6 cellular contexts compared by ENCODE assay signal in the genomic region with DNA sequence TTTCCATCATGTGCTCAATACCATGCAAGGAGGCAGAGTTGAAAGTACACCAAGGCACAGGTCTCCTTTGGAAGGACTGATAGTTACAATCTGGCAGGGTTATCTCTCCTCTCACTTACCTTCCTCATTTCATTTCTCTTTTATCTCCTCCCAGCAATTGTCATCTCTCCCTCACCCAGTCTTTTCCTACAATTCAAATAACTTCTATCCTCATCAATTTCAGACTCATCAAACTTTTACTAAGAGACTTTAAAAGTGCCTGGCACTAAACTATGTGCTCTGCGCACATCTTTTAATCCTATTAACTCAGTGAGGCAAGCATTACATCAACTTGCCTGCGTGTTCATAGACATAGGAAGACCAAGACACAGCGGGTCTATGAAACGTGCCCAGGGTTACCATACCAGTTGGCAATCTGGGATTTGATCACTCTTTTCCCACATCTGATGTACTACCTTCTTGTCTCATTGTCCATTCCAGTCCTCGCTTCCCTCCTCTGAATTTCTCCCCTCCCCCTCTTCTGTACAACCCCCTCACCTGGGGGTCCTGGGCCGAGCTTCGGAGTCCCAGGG. TPM values are rescaled to one million over a fixed set of nuclear protein-coding genes. Genes with fewer than 3 reads are reported as not detected.
DNase-seq lines count a peak whose midpoint lies in the region; TF ChIP-seq lines count a peak whose summit lies in the region.

No MANE protein-coding gene starts in this region.

- peak overlapping the region; percentile 98 for H3K4me2 ChIP-seq in neuronal stem cell (ENCODE audit: insufficient read depth, low read length, poor library complexity, severe bottlenecking)

- H4K91ac ChIP-seq in neuronal stem cell (ENCODE audit: low read depth, low read length, poor library complexity) = no peak overlapping the region

- H2BK120ac ChIP-seq in neuronal stem cell (ENCODE audit: low read depth, low read length) = no peak overlapping the region

- H4K8ac ChIP-seq in neuronal stem cell (ENCODE audit: low read depth, low read length) = no peak overlapping the region

- H3K9ac ChIP-seq in neuronal stem cell (ENCODE audit: low read depth, low read length, poor library complexity) = peak overlapping the region; percentile 96

- H3K36me3 ChIP-seq in neuronal stem cell (replicated peaks in 1 of 2; ENCODE audit: control insufficient read depth in 2 of 2, insufficient read depth in 2 of 2, low read length in 2 of 2) = peaks cover 20 to 66% of the 10 kb centered on the region in 2 donors

- no peaks in the 10 kb centered on the region for H3K9me3 ChIP-seq in neuronal stem cell (replicated peaks in 1 of 2; ENCODE audit: control insufficient read depth in 2 of 2, insufficient read depth in 1 of 2, low read depth in 1 of 2, low read length in 2 of 2)

- no peak overlapping the region for H3K4ac ChIP-seq in neuronal stem cell (ENCODE audit: low read length)

- H3K23ac ChIP-seq in neuronal stem cell (ENCODE audit: low read depth, low read length, poor library complexity) = no peak overlapping the region

- peak overlapping the region; percentile 99 for H2BK5ac ChIP-seq in neuronal stem cell (ENCODE audit: low read length)

- H3K79me1 ChIP-seq in neuronal stem cell (ENCODE audit: low read depth, low read length) = no peaks in the 10 kb centered on the region

- no peak overlapping the region for H3K14ac ChIP-seq in neuronal stem cell (ENCODE audit: low read length)

- H3K27ac ChIP-seq in 22Rv1 (peak overlapping the region; percentile 88), neuronal stem cell (replicated peaks; ENCODE audit: low read length) (no peak overlapping the region)

- H2BK12ac ChIP-seq in neuronal stem cell (ENCODE audit: low read length) = no peak overlapping the region

- H3K4me1 ChIP-seq in neuronal stem cell (ENCODE audit: control insufficient read depth in 2 of 2, insufficient read depth in 1 of 2, low read depth in 1 of 2, low read length in 2 of 2) = peaks cover 2 to 5% of the 10 kb centered on the region in 2 donors

- H2BK15ac ChIP-seq in neuronal stem cell (ENCODE audit: low read length) = no peak overlapping the region

- DNase-seq in Jurkat, Clone E6-1 (ENCODE audit: low read depth, low spot score) = no peak
- peak; percentile 43 to 51 for DNase-seq in cardiac fibroblast (ENCODE audit: low read depth in 2 of 2)
- DNase-seq in neuronal stem cell (ENCODE audit: low spot score) = no peak
- DNase-seq in stimulated activated CD4-positive, alpha-beta T cell treated with anti-CD3 and anti-CD28 coated beads, Interleukin-4, amount 100 ng/mL, for 1 hour = no peak
- no peak for DNase-seq in activated CD4-positive, CD25-positive, alpha-beta regulatory T cell treated with anti-CD3 and anti-CD28 coated beads, Interleukin-2, amount 50 U/mL, for 72 hours

- H2AK5ac ChIP-seq in neuronal stem cell (ENCODE audit: low read depth, low read length) = peak overlapping the region; percentile 21

- no peak for TF ChIP-seq CTCF in 22Rv1 (IDR thresholded peaks at IDR 0.05)
- TF ChIP-seq CTCF in cardiac fibroblast (IDR thresholded peaks at IDR 0.05; ENCODE audit: low read depth, low read length) = no peak

- peak overlapping the region; percentile 95 for H2AFZ ChIP-seq in neuronal stem cell (ENCODE audit: low read length)

- H3K27me3 ChIP-seq in neuronal stem cell (ENCODE audit: control insufficient read depth in 3 of 3, insufficient read depth in 3 of 3, low read depth in 1 of 3, low read length in 3 of 3) = no peaks in the 10 kb centered on the region

- H3K4me3 ChIP-seq in Jurkat, Clone E6-1 (ENCODE audit: low read length) = peak overlapping the region; percentile 99
- H3K4me3 ChIP-seq in cardiac fibroblast (replicated peaks in 1 of 2; ENCODE audit: low read depth in 2 of 2, low read length in 2 of 2) (peak overlapping the region; percentile 85 to 86), neuronal stem cell (ENCODE audit: low read length in 2 of 2) (peak overlapping the region; percentile 77 to 87)

- WGBS in neuronal stem cell (ENCODE audit: extremely low coverage in 2 of 2, insufficient read length in 2 of 2, insufficient replicate concordance in 1 of 2), 2 donors = no CpG with 5 or more reads among the region's 7 CpGs

- H3K18ac ChIP-seq in neuronal stem cell (ENCODE audit: low read length) = peak overlapping the region; percentile 39

RNA-seq across cellular contexts. Expression of a gene that starts 1.2 kb away (rescaled TPM):
- polyA plus RNA-seq in Jurkat, Clone E6-1 (2012; ENCODE audit: insufficient read depth, insufficient read length) = 125 TPM
- polyA plus RNA-seq in neuronal stem cell (2013, experiment 1 of 2) = 31.2 TPM
- polyA plus RNA-seq in neuronal stem cell (2013, experiment 2 of 2) = 31.5 TPM

RNA-seq across cellular contexts. Expression of a gene that starts 12.4 kb away (rescaled TPM):
- polyA plus RNA-seq in Jurkat, Clone E6-1 (2012; ENCODE audit: insufficient read depth, insufficient read length) = 241 TPM
- polyA plus RNA-seq in neuronal stem cell (2013, experiment 1 of 2) = 235 TPM
- polyA plus RNA-seq in neuronal stem cell (2013, experiment 2 of 2) = 233 TPM

RNA-seq across cellular contexts. Expression of a gene that starts 17.3 kb away (rescaled TPM):
- 1.2 TPM for polyA plus RNA-seq in Jurkat, Clone E6-1 (2012; ENCODE audit: insufficient read depth, insufficient read length)
- polyA plus RNA-seq in neuronal stem cell (2013, experiment 1 of 2) = 0.67 TPM
- polyA plus RNA-seq in neuronal stem cell (2013, experiment 2 of 2) = 0.87 TPM

RNA-seq across cellular contexts. Expression of a gene that starts 20.7 kb away (rescaled TPM):
- not detected for polyA plus RNA-seq in Jurkat, Clone E6-1 (2012; ENCODE audit: insufficient read depth, insufficient read length)
- 1.2 TPM for polyA plus RNA-seq in neuronal stem cell (2013, experiment 1 of 2)
- 1.1 TPM for polyA plus RNA-seq in neuronal stem cell (2013, experiment 2 of 2)

RNA-seq across cellular contexts. Expression of a gene that starts 21.0 kb away (rescaled TPM):
- 2.1 TPM for polyA plus RNA-seq in Jurkat, Clone E6-1 (2012; ENCODE audit: insufficient read depth, insufficient read length)
- polyA plus RNA-seq in neuronal stem cell (2013, experiment 1 of 2) = 70.8 TPM
- polyA plus RNA-seq in neuronal stem cell (2013, experiment 2 of 2) = 71.3 TPM

Comparison
In these comparisons a context has a peak if more than half of its experiments do, and no peak if none do; other contexts are left out.
1. DNase-seq: peak in cardiac fibroblast (2 of 2); none in Jurkat, Clone E6-1 (single experiment), neuronal stem cell (single experiment), stimulated activated CD4-positive, alpha-beta T cell treated with anti-CD3 and anti-CD28 coated beads, Interleukin-4, amount 100 ng/mL, for 1 hour (single experiment) and activated CD4-positive, CD25-positive, alpha-beta regulatory T cell treated with anti-CD3 and anti-CD28 coated beads, Interleukin-2, amount 50 U/mL, for 72 hours (single experiment).
2. Peak in every context shown above with its lines, with median percentiles within 50 percentile points of each other: H3K4me3 ChIP-seq.